Comparison of ENCODE assay signal across 8 cellular contexts in the genomic region with DNA sequence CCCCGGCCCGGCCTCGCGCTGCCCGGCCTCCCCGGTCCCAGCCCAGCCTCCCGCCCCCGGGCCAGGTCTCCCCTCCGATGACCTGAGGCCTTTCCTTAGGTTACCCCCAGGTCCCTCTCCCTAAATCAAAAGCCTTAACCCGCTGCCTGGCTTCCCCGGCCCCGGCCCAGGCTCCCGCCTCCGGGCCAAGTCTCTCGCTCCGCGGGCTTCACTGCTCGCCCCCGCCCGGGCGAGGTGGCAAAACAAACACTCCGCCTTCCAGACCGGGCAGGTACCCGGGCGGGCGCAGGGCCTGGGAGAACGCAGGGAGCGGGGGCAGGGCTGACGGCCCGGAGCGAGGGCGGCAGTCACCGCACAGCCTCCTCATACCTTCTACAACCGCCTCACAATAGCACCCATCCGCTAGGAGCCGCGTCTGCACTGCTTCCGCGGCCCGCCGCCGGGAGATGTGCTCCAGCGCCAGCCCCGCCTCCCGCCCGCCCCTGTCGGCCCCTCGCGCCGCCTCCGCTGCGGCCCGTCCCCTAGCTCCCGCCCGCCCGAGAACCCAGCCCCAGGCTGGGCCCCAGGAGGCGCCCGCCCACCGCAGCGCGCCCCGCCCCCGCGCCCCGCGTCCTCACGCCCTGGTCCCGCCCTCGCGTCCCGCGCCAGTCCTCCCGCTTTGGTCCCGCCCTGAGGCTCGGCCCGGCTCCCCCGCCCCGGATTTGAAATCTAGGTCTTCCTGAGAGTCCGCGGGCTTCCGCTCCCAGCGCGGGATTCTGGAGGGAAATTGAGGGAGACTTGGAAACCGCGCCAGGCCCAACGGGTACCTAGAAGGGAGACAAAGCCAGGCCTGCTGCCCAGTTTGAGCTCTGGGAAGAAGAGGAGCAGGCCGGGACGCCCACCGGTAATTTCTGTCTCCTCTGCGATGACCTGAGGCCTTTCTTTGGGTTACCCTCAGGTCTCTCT. TPM values are rescaled to one million over a fixed set of nuclear protein-coding genes. Genes with fewer than 3 reads are reported as not detected.
DNase-seq lines count a peak whose midpoint lies in the region; ATAC-seq and TF ChIP-seq lines count a peak whose summit lies in the region.

A gene (minus strand): TSS at position 422 of the 945 bp plus-strand sequence. CDS start 10,994 bp downstream, outside the sequence.
A gene with protein sequence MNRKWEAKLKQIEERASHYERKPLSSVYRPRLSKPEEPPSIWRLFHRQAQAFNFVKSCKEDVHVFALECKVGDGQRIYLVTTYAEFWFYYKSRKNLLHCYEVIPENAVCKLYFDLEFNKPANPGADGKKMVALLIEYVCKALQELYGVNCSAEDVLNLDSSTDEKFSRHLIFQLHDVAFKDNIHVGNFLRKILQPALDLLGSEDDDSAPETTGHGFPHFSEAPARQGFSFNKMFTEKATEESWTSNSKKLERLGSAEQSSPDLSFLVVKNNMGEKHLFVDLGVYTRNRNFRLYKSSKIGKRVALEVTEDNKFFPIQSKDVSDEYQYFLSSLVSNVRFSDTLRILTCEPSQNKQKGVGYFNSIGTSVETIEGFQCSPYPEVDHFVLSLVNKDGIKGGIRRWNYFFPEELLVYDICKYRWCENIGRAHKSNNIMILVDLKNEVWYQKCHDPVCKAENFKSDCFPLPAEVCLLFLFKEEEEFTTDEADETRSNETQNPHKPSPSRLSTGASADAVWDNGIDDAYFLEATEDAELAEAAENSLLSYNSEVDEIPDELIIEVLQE (plus strand): TSS at position 713 of the 945 bp plus-strand sequence. CDS start 7,403 bp downstream, outside the sequence.

- H3K9ac ChIP-seq in ES-I3 (ENCODE audit: low read depth, low read length) = peak within 1 kb of the TSS; percentile 93
- H3K9ac ChIP-seq in Loucy (ENCODE audit: low read depth, low read length, poor library complexity, severe bottlenecking) = peak within 1 kb of the TSS; percentile 96

- H3K79me2 ChIP-seq in Loucy (ENCODE audit: insufficient read depth, low read length) = peaks cover 63% of the 10 kb centered on the region

- TF ChIP-seq CTCF in Loucy (conservative IDR thresholded peaks at IDR 0.05; ENCODE audit: low read length) (no peak; the same call in 1 of the 2 replicates), RWPE2 (IDR thresholded peaks at IDR 0.05; ENCODE audit: poor library complexity, severe bottlenecking) (peak; percentile 26), fibroblast of pulmonary artery (IDR thresholded peaks at IDR 0.05; ENCODE audit: low read length, missing control alignments) (peak; percentile 14), nephron progenitor cell (IDR thresholded peaks at IDR 0.05) (no peak)

- DNase-seq in H7 (peak; percentile 96), RWPE2 (ENCODE audit: low spot score) (peak; percentile 89), fibroblast of pulmonary artery (ENCODE audit: low read depth) (peak; percentile 95), nephron progenitor cell (peak; percentile 97)
- DNase-seq in activated T-helper 2 cell treated with anti-CD3 and anti-CD28 coated beads, Interferon-gamma antibody, Interleukin-2, Interleukin-4, amounts not matched to agents 10 μg/mL and 5 μg/mL and 100 μg/mL, durations not matched to agents 14 hours and 24 hours and 36 hours (ENCODE audit: low spot score) = peak; percentile 96

- peak within 1 kb of the TSS; percentile 70 for H3K27ac ChIP-seq in RWPE2 (ENCODE audit: poor library complexity, severe bottlenecking)

- H3K9me3 ChIP-seq in ES-I3 (ENCODE audit: control insufficient read depth, insufficient read depth, low read length) (no peaks in the 10 kb centered on the region), Loucy (ENCODE audit: insufficient read depth, low read depth, low read length) (no peaks in the 10 kb centered on the region), RWPE2 (ENCODE audit: severe bottlenecking) (no peaks in the 10 kb centered on the region)

- peaks cover 54% of the 10 kb centered on the region for H3K36me3 Mint-ChIP-seq in activated T-helper 2 cell treated with anti-CD3 and anti-CD28 coated beads, Interferon-gamma antibody, Interleukin-2, Interleukin-4, amounts not matched to agents 10 μg/mL and 5 μg/mL and 100 μg/mL, durations not matched to agents 14 hours and 24 hours and 36 hours (ENCODE audit: low read depth)
- H3K36me3 Mint-ChIP-seq in nephron progenitor cell (ENCODE audit: low read depth) = peaks cover 6% of the 10 kb centered on the region
- H3K36me3 Mint-ChIP-seq in stimulated activated naive CD8-positive, alpha-beta T cell treated with anti-CD3 and anti-CD28 coated beads, Interleukin-15, Interleukin-2, amounts not matched to agents 100 ng/mL and 50 ng/mL, for 24 hours (ENCODE audit: low read depth) = peaks cover 46% of the 10 kb centered on the region

- peak within 1 kb of the TSS; percentile 84 for H3K4me3 ChIP-seq in H7 (ENCODE audit: insufficient read depth, low read depth, low read length)
- peak within 1 kb of the TSS; percentile 92 for H3K4me3 ChIP-seq in Loucy (ENCODE audit: low read length, poor library complexity, severe bottlenecking)
- peak within 1 kb of the TSS; percentile 96 for H3K4me3 ChIP-seq in RWPE2 (ENCODE audit: severe bottlenecking)
- H3K4me3 ChIP-seq in fibroblast of pulmonary artery (replicated peaks; ENCODE audit: low read depth, low read length) = peak within 1 kb of the TSS; percentile 72

- H3K4me1 Mint-ChIP-seq in activated T-helper 2 cell treated with anti-CD3 and anti-CD28 coated beads, Interferon-gamma antibody, Interleukin-2, Interleukin-4, amounts not matched to agents 10 μg/mL and 5 μg/mL and 100 μg/mL, durations not matched to agents 14 hours and 24 hours and 36 hours (ENCODE audit: low read depth) = peaks cover 52% of the 10 kb centered on the region
- H3K4me1 Mint-ChIP-seq in nephron progenitor cell = peaks cover 55% of the 10 kb centered on the region
- H3K4me1 Mint-ChIP-seq in stimulated activated naive CD8-positive, alpha-beta T cell treated with anti-CD3 and anti-CD28 coated beads, Interleukin-15, Interleukin-2, amounts not matched to agents 100 ng/mL and 50 ng/mL, for 24 hours (ENCODE audit: low read depth) = peaks cover 53% of the 10 kb centered on the region

- H3K36me3 ChIP-seq in ES-I3 (ENCODE audit: insufficient read depth, low read length) (peaks cover 9% of the 10 kb centered on the region; the same call in 1 of the 2 replicates), H7 (replicated peaks; ENCODE audit: control insufficient read depth, insufficient read depth, low read length) (no peaks in the 10 kb centered on the region; the same call in 1 of the 2 replicates), Loucy (ENCODE audit: insufficient read depth, low read length) (no peaks in the 10 kb centered on the region), RWPE2 (ENCODE audit: low read depth) (peaks cover 19% of the 10 kb centered on the region)

- intact Hi-C loops in activated T-helper 2 cell treated with anti-CD3 and anti-CD28 coated beads, Interferon-gamma antibody, Interleukin-2, Interleukin-4, amounts not matched to agents 10 μg/mL and 5 μg/mL and 100 μg/mL, durations not matched to agents 14 hours and 24 hours and 36 hours (cut with micrococcal nuclease) = loop anchor here (1.0 to 5.0 kb wide), 12 partner anchors 63 to 1144 kb away; a partner anchor contains a TSS

- H3F3A ChIP-seq in Loucy (ENCODE audit: low read depth) = 0 out of 2 replicates have a peak, but pooled peaks cover 2% of the 10 kb centered on the region

- H3K27me3 ChIP-seq in H7 (ENCODE audit: control insufficient read depth, insufficient read depth, low read length) = no peaks in the 10 kb centered on the region
- no peaks in the 10 kb centered on the region for H3K27me3 ChIP-seq in Loucy (ENCODE audit: insufficient read depth, low read length, poor library complexity, severe bottlenecking)
- no peaks in the 10 kb centered on the region for H3K27me3 ChIP-seq in RWPE2 (ENCODE audit: insufficient read depth, poor library complexity, severe bottlenecking)

- ATAC-seq in RWPE2 (ENCODE audit: low read depth) = peak; percentile 83

- H3K9me2 ChIP-seq in Loucy (replicated peaks; ENCODE audit: low read depth, low read length) = no peaks in the 10 kb centered on the region

- H3K4me1 ChIP-seq in ES-I3 (ENCODE audit: insufficient read depth, low read length) (peaks cover 17% of the 10 kb centered on the region), Loucy (ENCODE audit: insufficient read depth, low read length, poor library complexity, severe bottlenecking) (peaks cover 42% of the 10 kb centered on the region), RWPE2 (ENCODE audit: insufficient read depth, poor library complexity, severe bottlenecking) (peaks cover 13% of the 10 kb centered on the region)

- peak within 1 kb of the TSS; percentile 53 for H2AFZ ChIP-seq in Loucy (ENCODE audit: low read length)

- H3K4me3 Mint-ChIP-seq in activated T-helper 2 cell treated with anti-CD3 and anti-CD28 coated beads, Interferon-gamma antibody, Interleukin-2, Interleukin-4, amounts not matched to agents 10 μg/mL and 5 μg/mL and 100 μg/mL, durations not matched to agents 14 hours and 24 hours and 36 hours (ENCODE audit: low read depth) = peak within 1 kb of the TSS; percentile 95
- H3K4me3 Mint-ChIP-seq in nephron progenitor cell = peak within 1 kb of the TSS; percentile 92
- H3K4me3 Mint-ChIP-seq in stimulated activated naive CD8-positive, alpha-beta T cell treated with anti-CD3 and anti-CD28 coated beads, Interleukin-15, Interleukin-2, amounts not matched to agents 100 ng/mL and 50 ng/mL, for 24 hours = peak within 1 kb of the TSS; percentile 93

- H3K9me3 Mint-ChIP-seq in activated T-helper 2 cell treated with anti-CD3 and anti-CD28 coated beads, Interferon-gamma antibody, Interleukin-2, Interleukin-4, amounts not matched to agents 10 μg/mL and 5 μg/mL and 100 μg/mL, durations not matched to agents 14 hours and 24 hours and 36 hours = no peaks in the 10 kb centered on the region
- no peaks in the 10 kb centered on the region for H3K9me3 Mint-ChIP-seq in nephron progenitor cell
- H3K9me3 Mint-ChIP-seq in stimulated activated naive CD8-positive, alpha-beta T cell treated with anti-CD3 and anti-CD28 coated beads, Interleukin-15, Interleukin-2, amounts not matched to agents 100 ng/mL and 50 ng/mL, for 24 hours = no peaks in the 10 kb centered on the region

- H4K20me1 ChIP-seq in Loucy (ENCODE audit: insufficient read depth, low read length, poor library complexity, severe bottlenecking) = peaks cover 45% of the 10 kb centered on the region

- H3K4me2 ChIP-seq in Loucy (ENCODE audit: low read depth, low read length, poor library complexity, severe bottlenecking) = peak within 1 kb of the TSS; percentile 98

- H3K27ac Mint-ChIP-seq in activated T-helper 2 cell treated with anti-CD3 and anti-CD28 coated beads, Interferon-gamma antibody, Interleukin-2, Interleukin-4, amounts not matched to agents 10 μg/mL and 5 μg/mL and 100 μg/mL, durations not matched to agents 14 hours and 24 hours and 36 hours = peak within 1 kb of the TSS; percentile 88
- H3K27ac Mint-ChIP-seq in nephron progenitor cell = peak within 1 kb of the TSS; percentile 98
- H3K27ac Mint-ChIP-seq in stimulated activated naive CD8-positive, alpha-beta T cell treated with anti-CD3 and anti-CD28 coated beads, Interleukin-15, Interleukin-2, amounts not matched to agents 100 ng/mL and 50 ng/mL, for 24 hours = peak within 1 kb of the TSS; percentile 96

- H3K27me3 Mint-ChIP-seq in activated T-helper 2 cell treated with anti-CD3 and anti-CD28 coated beads, Interferon-gamma antibody, Interleukin-2, Interleukin-4, amounts not matched to agents 10 μg/mL and 5 μg/mL and 100 μg/mL, durations not matched to agents 14 hours and 24 hours and 36 hours (ENCODE audit: low read depth) = no peaks in the 10 kb centered on the region
- H3K27me3 Mint-ChIP-seq in nephron progenitor cell (ENCODE audit: low read depth, poor library complexity) = peaks cover 5% of the 10 kb centered on the region
- H3K27me3 Mint-ChIP-seq in stimulated activated naive CD8-positive, alpha-beta T cell treated with anti-CD3 and anti-CD28 coated beads, Interleukin-15, Interleukin-2, amounts not matched to agents 100 ng/mL and 50 ng/mL, for 24 hours = no peaks in the 10 kb centered on the region

RNA-seq across cellular contexts. Expression of the first gene that starts in this region (rescaled TPM):
- 131 and 143 TPM in 2 replicates for total RNA-seq in H7 (2014; rRNA removed; shearing (Covaris generic))
- 90.9 and 94.1 TPM in 2 replicates for total RNA-seq in activated T-helper 2 cell treated with anti-CD3 and anti-CD28 coated beads, Interferon-gamma antibody, Interleukin-2, Interleukin-4, amounts not matched to agents 10 μg/mL and 5 μg/mL and 100 μg/mL, durations not matched to agents 14 hours and 24 hours and 36 hours

RNA-seq across cellular contexts. Expression of the second gene that starts in this region (rescaled TPM):
- total RNA-seq in H7 (2014; rRNA removed; shearing (Covaris generic)) = 8.5 and 10.4 TPM in 2 replicates
- 16.2 and 17.6 TPM in 2 replicates for total RNA-seq in activated T-helper 2 cell treated with anti-CD3 and anti-CD28 coated beads, Interferon-gamma antibody, Interleukin-2, Interleukin-4, amounts not matched to agents 10 μg/mL and 5 μg/mL and 100 μg/mL, durations not matched to agents 14 hours and 24 hours and 36 hours

Comparison
In these comparisons a context has a peak if more than half of its experiments do, and no peak if none do; other contexts are left out.
1. Peak in every context shown above with its lines: DNase-seq, ATAC-seq, H3K4me3 ChIP-seq and H3K27ac ChIP-seq.
2. CTCF ChIP-seq: peak in RWPE2 (single experiment) and fibroblast of pulmonary artery (single experiment); none in Loucy (single experiment) and nephron progenitor cell (single experiment).